ENCODE assay signal across 8 cellular contexts in the genomic region with DNA sequence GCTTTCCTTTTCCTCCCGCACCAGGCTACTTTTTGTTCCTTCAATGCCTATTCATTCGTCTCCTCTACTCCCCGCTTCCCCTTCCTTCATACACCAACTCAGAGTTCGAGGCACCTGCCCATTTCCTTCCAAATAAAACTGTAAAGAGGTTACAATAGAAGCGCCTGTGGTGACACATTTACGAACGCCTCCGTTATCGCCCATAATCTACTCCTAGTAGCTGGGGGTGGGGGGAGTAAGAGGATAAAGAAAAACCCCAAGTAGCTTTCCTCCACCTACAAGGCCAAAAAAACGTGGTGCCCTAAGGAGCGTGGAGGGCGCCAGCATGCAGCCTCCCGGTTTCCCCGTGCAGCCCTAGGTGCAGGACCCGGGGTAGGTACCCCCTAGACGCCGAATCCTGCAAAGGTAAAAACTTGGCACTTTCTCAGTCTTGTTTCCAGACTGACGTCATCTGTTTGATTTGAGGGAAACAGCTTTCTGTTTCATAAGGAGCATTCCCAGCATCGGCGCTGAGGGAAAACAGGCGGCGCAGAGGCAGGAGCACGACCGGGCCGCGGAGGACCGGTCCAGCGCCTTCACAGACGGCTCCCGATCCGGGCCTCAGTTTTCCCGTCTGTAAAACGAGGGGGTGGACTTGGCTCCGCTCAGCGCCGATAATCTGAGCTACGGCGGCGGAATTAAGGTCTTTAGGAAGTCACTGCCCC. TPM values are rescaled to one million over a fixed set of nuclear protein-coding genes. Genes with fewer than 3 reads are reported as not detected.
DNase-seq lines count a peak whose midpoint lies in the region; ATAC-seq and TF ChIP-seq lines count a peak whose summit lies in the region.

No MANE protein-coding gene starts in this region.

- no peaks in the 10 kb centered on the region for H3K9me2 ChIP-seq in PC-9 (ENCODE audit: insufficient read depth)

- H3F3A ChIP-seq in PC-9 (ENCODE audit: insufficient read depth, low read depth) = peaks cover 25% of the 10 kb centered on the region

- peaks cover 10% of the 10 kb centered on the region for H4K20me1 ChIP-seq in PC-9 (ENCODE audit: insufficient read depth)

- no peak for TF ChIP-seq CTCF in PC-9 (conservative IDR thresholded peaks at IDR 0.05)
- TF ChIP-seq CTCF in cardiac muscle cell (IDR thresholded peaks at IDR 0.05; ENCODE audit: low read depth, low read length) = no peak
- TF ChIP-seq CTCF in psoas muscle (IDR thresholded peaks at IDR 0.05) = no peak

- H3K4me1 Mint-ChIP-seq in activated naive CD8-positive, alpha-beta T cell (ENCODE audit: low read depth) = peaks cover 41% of the 10 kb centered on the region

- H3K36me3 Mint-ChIP-seq in activated naive CD8-positive, alpha-beta T cell = peaks cover 8% of the 10 kb centered on the region

- H3K79me2 ChIP-seq in PC-9 (ENCODE audit: low read depth) = peaks cover 59% of the 10 kb centered on the region

- H3K27ac Mint-ChIP-seq in activated naive CD8-positive, alpha-beta T cell = peak overlapping the region; percentile 90

- H3K4me3 ChIP-seq in PC-9 = peak overlapping the region; percentile 79
- peak overlapping the region; percentile 49 for H3K4me3 ChIP-seq in cardiac muscle cell
- H3K4me3 ChIP-seq in psoas muscle = peak overlapping the region; percentile 93

- H3K4me2 ChIP-seq in PC-9 = peak overlapping the region; percentile 91

- H3K27me3 Mint-ChIP-seq in activated naive CD8-positive, alpha-beta T cell = no peaks in the 10 kb centered on the region

- DNase-seq in Right ventricle myocardium inferior (ENCODE audit: missing footprints) (peak; percentile 69), cardiac septum (ENCODE audit: low spot score) (no peak), PC-9 (peak; percentile 62 to 76), cardiac muscle cell (ENCODE audit: low read depth in 1 of 2, low spot score in 1 of 2) (peak; percentile 20 to 57), psoas muscle (peak; percentile 40 to 62), posterior vena cava (ENCODE audit: low spot score) (no peak)

- no peaks in the 10 kb centered on the region for H3K27me3 ChIP-seq in PC-9 (ENCODE audit: insufficient read depth, low read depth)
- no peaks in the 10 kb centered on the region for H3K27me3 ChIP-seq in cardiac muscle cell
- no peaks in the 10 kb centered on the region for H3K27me3 ChIP-seq in psoas muscle (ENCODE audit: insufficient read depth in 3 of 3, low read length in 2 of 3)

- H3K36me3 ChIP-seq in PC-9 (ENCODE audit: low read depth) = peaks cover 19% of the 10 kb centered on the region
- peaks cover 6% of the 10 kb centered on the region for H3K36me3 ChIP-seq in cardiac muscle cell
- H3K36me3 ChIP-seq in psoas muscle (ENCODE audit: insufficient read depth in 1 of 2, low read depth in 1 of 2) = peaks cover 3 to 26% of the 10 kb centered on the region in 2 donors

- ATAC-seq in Right ventricle myocardium inferior = no peak
- no peak for ATAC-seq in psoas muscle
- ATAC-seq in GM18867 (IDR thresholded peaks at IDR 0.05; ENCODE audit: unreplicated experiment) = no peak

- H3K4me1 ChIP-seq in PC-9 (replicated peaks; ENCODE audit: insufficient read depth) = peaks cover 62% of the 10 kb centered on the region
- no peaks in the 10 kb centered on the region for H3K4me1 ChIP-seq in cardiac muscle cell (ENCODE audit: low read depth)
- H3K4me1 ChIP-seq in psoas muscle = peaks cover 25% of the 10 kb centered on the region

- CTCF ChIA-PET in PC-9 (lab: Charles Lee) = interaction anchor here (0.7 to 2.0 kb wide), 4 partner anchors 11 to 132 kb away, joined by 3 to 13 read pairs (median 6); no protein-coding TSS in a partner anchor

- BruUV-seq in PC-9 (replicated peaks; lab: Mats Ljungman, UMichigan) = TSS peak; percentile 57

- H3K9me3 ChIP-seq in PC-9 (ENCODE audit: insufficient read depth, low read depth) (no peaks in the 10 kb centered on the region), cardiac muscle cell (ENCODE audit: low read depth) (no peaks in the 10 kb centered on the region), psoas muscle (no peaks in the 10 kb centered on the region)

- H3K27ac ChIP-seq in PC-9 = peak overlapping the region; percentile 77
- H3K27ac ChIP-seq in cardiac muscle cell = no peak overlapping the region
- H3K27ac ChIP-seq in psoas muscle = peak overlapping the region; percentile 84

- POLR2A ChIA-PET in PC-9 (lab: Charles Lee; ENCODE audit: unreplicated experiment) = interaction anchor here (0.6 to 0.7 kb wide), 3 partner anchors 40 to 97 kb away, joined by 3 to 8 read pairs (median 4); no protein-coding TSS in a partner anchor

- H3K4me3 Mint-ChIP-seq in activated naive CD8-positive, alpha-beta T cell = peak overlapping the region; percentile 94

- H2AFZ ChIP-seq in PC-9 = peak overlapping the region; percentile 80

- H3K9me3 Mint-ChIP-seq in activated naive CD8-positive, alpha-beta T cell (ENCODE audit: low read depth) = no peaks in the 10 kb centered on the region

- intact Hi-C loops in Right ventricle myocardium inferior (cut with DNase I) = no loop called here
- intact Hi-C loops in cardiac septum (cut with DNase I) = loop anchor here (5.0 kb wide), 2 partner anchors 115 to 150 kb away; partner anchors contain the start of gene LRRC20
- intact Hi-C loops in PC-9 (cut with micrococcal nuclease; ENCODE audit: unreplicated experiment) = loop anchor here (2.0 kb wide), 1 partner anchor 24 kb away; no protein-coding TSS in a partner anchor
- intact Hi-C loops in psoas muscle (cut with DNase I) = no loop called here
- intact Hi-C loops in posterior vena cava (cut with DNase I) = no loop called here

- 6 to 14% (median 8%) methylated on average over 39 of the region's 39 CpGs for WGBS in psoas muscle, 3 donors

RNA-seq across cellular contexts. Expression of gene PPA1, which starts 0.9 kb away (rescaled TPM):
- total RNA-seq in Right ventricle myocardium inferior (108 TPM), cardiac septum (68.6 TPM), PC-9 (2021) (224 and 236 TPM in 2 replicates), cardiac muscle cell (44.9 and 54.3 TPM in 2 replicates), psoas muscle (100 to 1,000 TPM in 3 of 4 donors, 10 to 100 TPM in 1; 95.3 to 131 (median 114) TPM), posterior vena cava (10 to 100 TPM; 76.3 to 98.4 TPM)
- polyA plus RNA-seq in cardiac muscle cell (75.2 and 86.0 TPM in 2 replicates), psoas muscle (100 to 1,000 TPM; 144 to 211 (median 159) TPM)

RNA-seq across cellular contexts. Expression of gene NPFFR1, which starts 51.5 kb away (rescaled TPM):
- total RNA-seq in Right ventricle myocardium inferior (not detected), cardiac septum (not detected), PC-9 (2021) (0.05 and 0.09 TPM in 2 replicates), cardiac muscle cell (not detected in 2 replicates), psoas muscle (not detected), posterior vena cava (not detected)
- polyA plus RNA-seq in cardiac muscle cell (0.06 TPM in 1 of 2 replicates, not detected in the other), psoas muscle (under 1 TPM in 2 of 3 donors, not detected in 1; under 0.01 to 0.01 TPM)

Comparison
In these comparisons a context has a peak if more than half of its experiments do, and no peak if none do; other contexts are left out.
1. DNase-seq: peak in Right ventricle myocardium inferior (single experiment), PC-9 (2 of 2), cardiac muscle cell (2 of 2) and psoas muscle (2 of 2); none in cardiac septum (single experiment) and posterior vena cava (single experiment).
2. intact Hi-C loops: an anchor here in cardiac septum (5.0 kb wide) and PC-9 (2.0 kb wide); none called in Right ventricle myocardium inferior, psoas muscle and posterior vena cava.
3. Peak in every context shown above with its lines, with median percentiles within 50 percentile points of each other: H3K4me3 ChIP-seq.